Comparison of ENCODE assay signal across 22 cellular contexts in genomic region chr16:19165101-19165500, GRCh38. TPM values are rescaled to one million over a fixed set of nuclear protein-coding genes. Genes with fewer than 3 reads are reported as not detected.
"Had no signal": no experiment of that assay in that cellular context is flagged by ENCODE, and none has a peak within 500 bp of the region (broad histone marks: within the 10 kb centered on the region; RNA-seq: fewer than 3 reads in every experiment).

No MANE protein-coding gene starts in this region.

- H3K36me3 ChIP-seq: breast epithelium, gastroesophageal sphincter, upper lobe of left lung had no signal

- H3K4me2 ChIP-seq: smooth muscle cell had no signal

- H3K27me3 ChIP-seq: breast epithelium, testis had no signal

- H3K4me3 Mint-ChIP-seq: central memory CD8-positive, alpha-beta T cell; naive thymus-derived CD8-positive, alpha-beta T cell; WTC11 had no signal

- H3K27ac ChIP-seq: breast epithelium, coronary artery, epithelial cell of prostate, gastroesophageal sphincter, testis had no signal

- H3K4me3 ChIP-seq: breast epithelium, coronary artery, gastroesophageal sphincter, smooth muscle cell, testis, upper lobe of left lung had no signal

- DNase-seq: activated T-cell treated with anti-CD3 and anti-CD28 coated beads, Interleukin-2, amount 50 U/mL, for 1 hour; aorta; head of caudate nucleus; left colon; naive thymus-derived CD8-positive, alpha-beta T cell; stimulated activated CD4-positive, alpha-beta T cell treated with anti-CD3 and anti-CD28 coated beads, Interleukin-2, amount 100 ng/mL, for 48 hours; stimulated activated CD8-positive, alpha-beta memory T cell treated with anti-CD3 and anti-CD28 coated beads, Interleukin-4, amount 100 ng/mL, for 48 hours; stimulated activated naive CD4-positive, alpha-beta T cell; T-helper 9 cell; testis; upper lobe of left lung had no signal

- H3K4me1 Mint-ChIP-seq: central memory CD8-positive, alpha-beta T cell had no signal

- ATAC-seq: activated naive CD4-positive, alpha-beta T cell treated with anti-CD3 and anti-CD28 coated beads, Interleukin-2, amount 50 U/mL, for 72 hours; gastroesophageal sphincter; left colon; naive thymus-derived CD8-positive, alpha-beta T cell; sciatic nerve; WTC11 had no signal

- H3K27ac Mint-ChIP-seq: activated naive CD4-positive, alpha-beta T cell treated with anti-CD3 and anti-CD28 coated beads, Interleukin-2, amount 50 U/mL, for 72 hours; naive thymus-derived CD8-positive, alpha-beta T cell; WTC11 had no signal

- FAIRE-seq: keratinocyte had no signal

- H3K9me3 ChIP-seq: breast epithelium, gastroesophageal sphincter, testis, upper lobe of left lung had no signal

- H3K4me1 ChIP-seq: breast epithelium had no signal

- H3K36me3 Mint-ChIP-seq: WTC11 had no signal

RNA-seq across cellular contexts. Expression of gene SYT17, which starts 2.9 kb away (rescaled TPM):
- total RNA-seq: activated naive CD4-positive, alpha-beta T cell treated with anti-CD3 and anti-CD28 coated beads, Interleukin-2, amount 50 U/mL, for 72 hours; T-helper 1 cell treated with Interleukin-12 subunit alpha and Interleukin-12 subunit beta and Interleukin-4 antibody, amounts not matched to agents 30 ng/mL and 1 ng/mL, for 36 hours had no signal
- polyA plus RNA-seq: keratinocyte; naive thymus-derived CD8-positive, alpha-beta T cell had no signal
